In the genomic region with DNA sequence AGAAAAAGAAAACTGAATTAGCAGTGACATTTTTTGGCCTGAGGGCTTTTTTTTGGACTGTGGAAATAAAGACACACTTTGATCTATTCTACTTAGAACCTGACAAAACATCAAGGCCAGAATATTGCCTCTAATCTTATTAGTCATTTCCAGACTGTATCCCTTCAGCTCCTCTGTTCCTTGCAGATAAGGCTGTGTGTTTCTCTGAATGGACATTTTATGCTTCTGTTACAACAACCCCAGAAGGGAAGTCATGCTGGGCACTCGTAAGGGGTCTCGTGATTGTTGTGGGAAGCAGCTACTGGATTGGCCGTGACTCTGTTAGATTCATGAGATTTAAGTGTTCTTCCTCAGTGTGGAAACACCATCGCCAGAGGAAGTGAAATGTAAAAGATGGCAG, we compare ENCODE assay signal across 24 cellular contexts. TPM values are rescaled to one million over a fixed set of nuclear protein-coding genes. Genes with fewer than 3 reads are reported as not detected.
DNase-seq lines count a peak whose midpoint lies in the region; ATAC-seq and TF ChIP-seq lines count a peak whose summit lies in the region.
"Had no signal": no experiment of that assay in that cellular context is flagged by ENCODE, and none has a peak within 500 bp of the region (broad histone marks: within the 10 kb centered on the region; RNA-seq: fewer than 3 reads in every experiment).

No MANE protein-coding gene starts in this region.

- DNase-seq in right atrium auricular region (ENCODE audit: low spot score): peak; percentile 60
- DNase-seq in left ventricle myocardium inferior: no peak
- DNase-seq in OCI-M1 (lab: John Stamatoyannopoulos, UW): peak; percentile 79
- DNase-seq in globus pallidus (ENCODE audit: low spot score): peak; percentile 45
- DNase-seq in upper lobe of right lung: no peak
- DNase-seq in NCI-H526 treated with DMSO at 0.1 percent for 48 hours (lab: John Stamatoyannopoulos, UW): no peak
- no peak for DNase-seq in NCI-H128 (lab: John Stamatoyannopoulos, UW; ENCODE audit: unreplicated experiment)
- DNase-seq: ACHN; CD8-positive, alpha-beta T cell; effector CD4-positive, alpha-beta T cell; kidney; NCI-H1417; NCI-H69; stimulated activated CD4-positive, alpha-beta T cell treated with anti-CD3 and anti-CD28 coated beads, Interleukin-1b, Interleukin-23, amount 100 ng/mL, for 48 hours had no signal

- H3K4me1 ChIP-seq in right atrium auricular region: no peaks in the 10 kb centered on the region
- no peaks in the 10 kb centered on the region for H3K4me1 ChIP-seq in left ventricle myocardium inferior
- H3K4me1 ChIP-seq in upper lobe of right lung: no peaks in the 10 kb centered on the region
- H3K4me1 ChIP-seq: uterus had no signal

- H3K36me3 ChIP-seq in right atrium auricular region (no peaks in the 10 kb centered on the region), left ventricle myocardium inferior (no peaks in the 10 kb centered on the region), upper lobe of right lung (no peaks in the 10 kb centered on the region)
- H3K36me3 ChIP-seq: uterus had no signal

- TF ChIP-seq CTCF in right atrium auricular region (IDR thresholded peaks at IDR 0.05): no peak
- TF ChIP-seq CTCF in left ventricle myocardium inferior (IDR thresholded peaks at IDR 0.05; ENCODE audit: borderline replicate concordance): no peak
- TF ChIP-seq CTCF in upper lobe of right lung (IDR thresholded peaks at IDR 0.05): no peak

- H3K27ac ChIP-seq in right atrium auricular region (no peak overlapping the region), left ventricle myocardium inferior (replicated peaks) (no peak overlapping the region), upper lobe of right lung (no peak overlapping the region)
- H3K27ac ChIP-seq: hepatocyte, RWPE1, uterus had no signal

- H3K4me3 ChIP-seq in right atrium auricular region (no peak overlapping the region), left ventricle myocardium inferior (no peak overlapping the region), upper lobe of right lung (no peak overlapping the region)
- H3K4me3 ChIP-seq: hepatocyte, uterus had no signal

- no peaks in the 10 kb centered on the region for H3K27me3 ChIP-seq in right atrium auricular region
- peaks cover 20% of the 10 kb centered on the region for H3K27me3 ChIP-seq in left ventricle myocardium inferior (ENCODE audit: low read depth)
- no peaks in the 10 kb centered on the region for H3K27me3 ChIP-seq in upper lobe of right lung
- H3K27me3 ChIP-seq: hepatocyte, uterus had no signal

- H3K9me3 ChIP-seq in right atrium auricular region (no peaks in the 10 kb centered on the region), left ventricle myocardium inferior (replicated peaks) (no peaks in the 10 kb centered on the region), upper lobe of right lung (no peaks in the 10 kb centered on the region)
- H3K9me3 ChIP-seq: uterus had no signal

- ATAC-seq in upper lobe of right lung: peak; percentile 80
- no peak for ATAC-seq in HG03039 (IDR thresholded peaks at IDR 0.05; ENCODE audit: unreplicated experiment)
- ATAC-seq: activated CD4-positive, CD25-positive, alpha-beta regulatory T cell treated with anti-CD3 and anti-CD28 coated beads, Interleukin-2, amount 50 U/mL, for 24 hours; CD8-positive, alpha-beta T cell; sciatic nerve had no signal

- intact Hi-C loops in left ventricle myocardium inferior (cut with micrococcal nuclease): no loop called here
- intact Hi-C loops in upper lobe of right lung (cut with DNase I): no loop called here

RNA-seq across cellular contexts. Expression of a gene that starts 31.7 kb away (rescaled TPM):
- total RNA-seq in right atrium auricular region: 1 to 10 TPM; 1.6 to 2.3 TPM
- 0.38 TPM for total RNA-seq in left ventricle myocardium inferior
- 9.6 TPM for total RNA-seq in upper lobe of right lung
- total RNA-seq: activated T-helper 2 cell treated with anti-CD3 and anti-CD28 coated beads, Interferon-gamma antibody, Interleukin-2, Interleukin-4, amounts not matched to agents 10 μg/mL and 5 μg/mL and 100 μg/mL, durations not matched to agents 14 hours and 24 hours and 36 hours; CD8-positive, alpha-beta T cell; fibroblast of lung; mononuclear cell; T-helper 1 cell treated with Interleukin-12 subunit alpha and Interleukin-12 subunit beta and Interleukin-4 antibody, amounts not matched to agents 30 ng/mL and 1 ng/mL, for 36 hours had no signal

Comparison
In these comparisons a context has a peak if more than half of its experiments do, and no peak if none do; other contexts are left out.
1. DNase-seq: peak in right atrium auricular region (single experiment), OCI-M1 (single experiment) and globus pallidus (single experiment); none in left ventricle myocardium inferior (single experiment), upper lobe of right lung (single experiment), NCI-H526 treated with DMSO at 0.1 percent for 48 hours (single experiment) and NCI-H128 (single experiment).